22 cellular contexts compared by ENCODE assay signal in genomic region chr2:158211516-158211915, GRCh38.
DNase-seq lines count a peak whose midpoint lies in the region; ATAC-seq, FAIRE-seq and TF ChIP-seq lines count a peak whose summit lies in the region.
"Had no signal": no experiment of that assay in that cellular context is flagged by ENCODE, and none has a peak within 500 bp of the region (broad histone marks: within the 10 kb centered on the region; RNA-seq: fewer than 3 reads in every experiment).

No MANE protein-coding gene starts in this region.

- no peak for ATAC-seq in activated CD8-positive, alpha-beta memory T cell treated with anti-CD3 and anti-CD28 coated beads, Interleukin-2, amount 10 ng/mL, durations not matched to agents 7 days and 5 days
- ATAC-seq: mucosa of descending colon had no signal

- no peaks in the 10 kb centered on the region for H3K27me3 Mint-ChIP-seq in astrocyte (ENCODE audit: low read depth, unreplicated experiment)
- H3K27me3 Mint-ChIP-seq in CD4-positive, alpha-beta memory T cell, result no peaks in the 10 kb centered on the region
- no peaks in the 10 kb centered on the region for H3K27me3 Mint-ChIP-seq in activated CD8-positive, alpha-beta memory T cell treated with anti-CD3 and anti-CD28 coated beads, Interleukin-2, amount 10 ng/mL, durations not matched to agents 7 days and 5 days
- H3K27me3 Mint-ChIP-seq: activated CD4-positive, alpha-beta memory T cell treated with anti-CD3 and anti-CD28 coated beads, Interleukin-2, amount 10 ng/mL, durations not matched to agents 7 days and 5 days had no signal

- no peak for FAIRE-seq in astrocyte (lab: Jason Lieb, UNC)
- FAIRE-seq: frontal cortex, H1 had no signal

- H3K9me3 ChIP-seq in astrocyte (ENCODE audit: insufficient read depth, low read depth, low read length), result no peaks in the 10 kb centered on the region
- H3K9me3 ChIP-seq in CD4-positive, alpha-beta memory T cell (ENCODE audit: control insufficient read depth in 1 of 2, low read length in 2 of 2), result no peaks in the 10 kb centered on the region
- H3K9me3 ChIP-seq: Caco-2, mucosa of descending colon, thoracic aorta had no signal

- H3K4me2 ChIP-seq in astrocyte (ENCODE audit: low read length), result no peak overlapping the region

- POLR2A ChIA-PET in CD4-positive, alpha-beta memory T cell (lab: Charles Lee; ENCODE audit: partially characterized antibody), result no interaction called here

- no peaks in the 10 kb centered on the region for H3K36me3 ChIP-seq in astrocyte (ENCODE audit: insufficient read depth, low read length)
- H3K36me3 ChIP-seq in CD4-positive, alpha-beta memory T cell (ENCODE audit: insufficient read depth, low read length), result no peaks in the 10 kb centered on the region
- H3K36me3 ChIP-seq: thoracic aorta had no signal

- intact Hi-C loops in CD4-positive, alpha-beta memory T cell (cut with micrococcal nuclease), result no loop called here

- H4K20me1 ChIP-seq in astrocyte (ENCODE audit: insufficient read depth, low read length), result no peaks in the 10 kb centered on the region

- H3K36me3 Mint-ChIP-seq in astrocyte (ENCODE audit: low read depth, unreplicated experiment), result no peaks in the 10 kb centered on the region
- no peaks in the 10 kb centered on the region for H3K36me3 Mint-ChIP-seq in CD4-positive, alpha-beta memory T cell
- no peaks in the 10 kb centered on the region for H3K36me3 Mint-ChIP-seq in activated CD8-positive, alpha-beta memory T cell treated with anti-CD3 and anti-CD28 coated beads, Interleukin-2, amount 10 ng/mL, durations not matched to agents 7 days and 5 days

- TF ChIP-seq CTCF in astrocyte (IDR thresholded peaks at IDR 0.05; ENCODE audit: insufficient read depth, low read depth, low read length), result no peak

- no peak overlapping the region for H3K4me3 Mint-ChIP-seq in astrocyte (ENCODE audit: unreplicated experiment)
- H3K4me3 Mint-ChIP-seq in CD4-positive, alpha-beta memory T cell, result no peak overlapping the region
- H3K4me3 Mint-ChIP-seq in activated CD8-positive, alpha-beta memory T cell treated with anti-CD3 and anti-CD28 coated beads, Interleukin-2, amount 10 ng/mL, durations not matched to agents 7 days and 5 days, result no peak overlapping the region
- H3K4me3 Mint-ChIP-seq: activated CD4-positive, alpha-beta memory T cell treated with anti-CD3 and anti-CD28 coated beads, Interleukin-2, amount 10 ng/mL, durations not matched to agents 7 days and 5 days had no signal

- peak; percentile 19 for DNase-seq in DMS53 (lab: John Stamatoyannopoulos, UW)
- no peak for DNase-seq in DMS53 treated with DMSO at 0.1 percent for 48 hours (lab: John Stamatoyannopoulos, UW; ENCODE audit: unreplicated experiment)
- DNase-seq in astrocyte (ENCODE audit: low read depth), result peak; percentile 7
- peak; percentile 12 for DNase-seq in iris pigment epithelial cell (ENCODE audit: low read depth)
- DNase-seq in NCI-H146 (lab: John Stamatoyannopoulos, UW), result no peak
- no peak for DNase-seq in CD4-positive, alpha-beta memory T cell
- no peak for DNase-seq in activated CD8-positive, alpha-beta memory T cell treated with anti-CD3 and anti-CD28 coated beads, Interleukin-2, amount 10 ng/mL, durations not matched to agents 7 days and 5 days
- no peak for DNase-seq in activated naive CD4-positive, alpha-beta T cell treated with Interleukin-2 at 50 U/mL for 16 hours
- DNase-seq: activated CD4-positive, alpha-beta memory T cell treated with anti-CD3 and anti-CD28 coated beads, Interleukin-2, amount 10 ng/mL, durations not matched to agents 7 days and 5 days; activated T-cell treated with anti-CD3 and anti-CD28 coated beads for 4 hours; Caco-2; hippocampal formation; mucosa of descending colon; NCI-H1417 treated with DMSO at 0.1 percent for 48 hours; NCI-H524 treated with DMSO at 0.1 percent for 48 hours; T1000 had no signal

- H3K9me3 Mint-ChIP-seq in astrocyte (ENCODE audit: unreplicated experiment), result no peaks in the 10 kb centered on the region
- no peaks in the 10 kb centered on the region for H3K9me3 Mint-ChIP-seq in CD4-positive, alpha-beta memory T cell
- no peaks in the 10 kb centered on the region for H3K9me3 Mint-ChIP-seq in activated CD8-positive, alpha-beta memory T cell treated with anti-CD3 and anti-CD28 coated beads, Interleukin-2, amount 10 ng/mL, durations not matched to agents 7 days and 5 days (ENCODE audit: low read depth)
- H3K9me3 Mint-ChIP-seq: activated CD4-positive, alpha-beta memory T cell treated with anti-CD3 and anti-CD28 coated beads, Interleukin-2, amount 10 ng/mL, durations not matched to agents 7 days and 5 days had no signal

- no peak overlapping the region for H3K27ac ChIP-seq in astrocyte (ENCODE audit: low read depth, low read length)
- H3K27ac ChIP-seq in CD4-positive, alpha-beta memory T cell (ENCODE audit: low read depth, low read length), result no peak overlapping the region
- H3K27ac ChIP-seq: 22Rv1, coronary artery, HL-60, thoracic aorta had no signal

- CTCF ChIA-PET in CD4-positive, alpha-beta memory T cell (lab: Charles Lee; ENCODE audit: partially characterized antibody), result no interaction called here
- CTCF ChIA-PET in activated CD8-positive, alpha-beta memory T cell treated with anti-CD3 and anti-CD28 coated beads, Interleukin-2, amount 10 ng/mL, durations not matched to agents 7 days and 5 days (lab: Charles Lee), result no interaction called here

- H3K4me1 Mint-ChIP-seq in astrocyte (ENCODE audit: low read depth, unreplicated experiment), result peaks cover 16% of the 10 kb centered on the region
- H3K4me1 Mint-ChIP-seq in CD4-positive, alpha-beta memory T cell, result peaks cover 0 to 6% (median 4%) of the 10 kb centered on the region in 4 donors
- peaks cover 2% of the 10 kb centered on the region for H3K4me1 Mint-ChIP-seq in activated CD8-positive, alpha-beta memory T cell treated with anti-CD3 and anti-CD28 coated beads, Interleukin-2, amount 10 ng/mL, durations not matched to agents 7 days and 5 days

- no peak overlapping the region for H3K4me3 ChIP-seq in astrocyte (ENCODE audit: insufficient read depth, low read depth, low read length)
- no peak overlapping the region for H3K4me3 ChIP-seq in CD4-positive, alpha-beta memory T cell (ENCODE audit: low read length in 2 of 2)
- H3K4me3 ChIP-seq: coronary artery, mucosa of descending colon, thoracic aorta had no signal

- H3K9ac ChIP-seq in astrocyte (ENCODE audit: low read length), result no peak overlapping the region

- H2AFZ ChIP-seq in astrocyte (ENCODE audit: low read depth, low read length), result no peak overlapping the region

- H3K4me1 ChIP-seq in astrocyte (ENCODE audit: insufficient read depth, low read length), result no peaks in the 10 kb centered on the region
- H3K4me1 ChIP-seq in CD4-positive, alpha-beta memory T cell (ENCODE audit: insufficient read depth, low read length), result no peaks in the 10 kb centered on the region
- H3K4me1 ChIP-seq: Caco-2 had no signal

- H3K27me3 ChIP-seq in astrocyte (ENCODE audit: insufficient read depth, low read length), result no peaks in the 10 kb centered on the region
- no peaks in the 10 kb centered on the region for H3K27me3 ChIP-seq in CD4-positive, alpha-beta memory T cell (ENCODE audit: insufficient read depth, low read length)

- H3K27ac Mint-ChIP-seq in astrocyte (ENCODE audit: unreplicated experiment), result no peak overlapping the region
- H3K27ac Mint-ChIP-seq in CD4-positive, alpha-beta memory T cell, result no peak overlapping the region
- no peak overlapping the region for H3K27ac Mint-ChIP-seq in activated CD8-positive, alpha-beta memory T cell treated with anti-CD3 and anti-CD28 coated beads, Interleukin-2, amount 10 ng/mL, durations not matched to agents 7 days and 5 days
- H3K27ac Mint-ChIP-seq: activated CD4-positive, alpha-beta memory T cell treated with anti-CD3 and anti-CD28 coated beads, Interleukin-2, amount 10 ng/mL, durations not matched to agents 7 days and 5 days had no signal

- H3K79me2 ChIP-seq in astrocyte (ENCODE audit: insufficient read depth, low read length), result no peaks in the 10 kb centered on the region

Comparison
In these comparisons a context has a peak if more than half of its experiments do, and no peak if none do; other contexts are left out.
1. DNase-seq: peak in DMS53 (single experiment), astrocyte (single experiment) and iris pigment epithelial cell (single experiment); none in DMS53 treated with DMSO at 0.1 percent for 48 hours (single experiment), NCI-H146 (single experiment), CD4-positive, alpha-beta memory T cell (0 of 5), activated CD8-positive, alpha-beta memory T cell treated with anti-CD3 and anti-CD28 coated beads, Interleukin-2, amount 10 ng/mL, durations not matched to agents 7 days and 5 days (single experiment) and activated naive CD4-positive, alpha-beta T cell treated with Interleukin-2 at 50 U/mL for 16 hours (single experiment).